ENCODE assay signal across 5 cellular contexts in the genomic region with DNA sequence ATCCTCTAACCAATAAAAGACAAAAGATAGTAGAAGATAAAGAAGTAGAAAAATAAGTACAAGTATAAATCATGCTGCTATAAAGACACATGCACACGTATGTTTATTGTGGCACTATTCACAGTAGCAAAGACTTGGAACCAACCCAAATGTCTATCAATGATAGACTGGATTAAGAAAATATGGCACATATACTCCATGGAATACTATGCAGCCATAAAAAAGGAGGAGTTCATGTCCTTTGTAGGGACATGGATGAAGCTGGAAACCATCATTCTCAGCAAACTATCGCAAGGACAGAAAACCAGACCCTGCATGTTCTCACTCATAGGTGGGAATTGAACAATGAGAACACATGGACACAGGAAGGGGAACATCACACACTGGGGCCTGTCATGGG. TPM values are rescaled to one million over a fixed set of nuclear protein-coding genes. Genes with fewer than 3 reads are reported as not detected.
"Had no signal": no experiment of that assay in that cellular context is flagged by ENCODE, and none has a peak within 500 bp of the region (broad histone marks: within the 10 kb centered on the region; RNA-seq: fewer than 3 reads in every experiment).

No MANE protein-coding gene starts in this region.

RNA-seq across cellular contexts. Expression of a gene that starts 45.2 kb away (rescaled TPM):
- total RNA-seq: aorta, ascending aorta, cardiac muscle cell, cardiac septum, chondrocyte had no signal
- polyA plus RNA-seq: aorta, cardiac muscle cell had no signal
